9 cellular contexts compared by ENCODE assay signal in genomic region chr2:177243476-177243875, GRCh38. TPM values are rescaled to one million over a fixed set of nuclear protein-coding genes. Genes with fewer than 3 reads are reported as not detected.
DNase-seq lines count a peak whose midpoint lies in the region; ATAC-seq and TF ChIP-seq lines count a peak whose summit lies in the region.
"Had no signal": no experiment of that assay in that cellular context is flagged by ENCODE, and none has a peak within 500 bp of the region (broad histone marks: within the 10 kb centered on the region; RNA-seq: fewer than 3 reads in every experiment).

No MANE protein-coding gene starts in this region.

- TF ChIP-seq CTCF in CD14-positive monocyte (IDR thresholded peaks at IDR 0.05) (no peak), Panc1 (IDR thresholded peaks at IDR 0.05) (no peak; the same call in 1 of the 2 replicates), psoas muscle (IDR thresholded peaks at IDR 0.05) (no peak), omental fat pad (IDR thresholded peaks at IDR 0.05) (no peak)

- ATAC-seq in Panc1: no peak
- no peak for ATAC-seq in psoas muscle
- no peak for ATAC-seq in GM19397 (IDR thresholded peaks at IDR 0.05; ENCODE audit: unreplicated experiment)
- ATAC-seq in omental fat pad (ENCODE audit: low FRiP score): no peak

- H3K36me3 Mint-ChIP-seq in CD14-positive monocyte: peaks cover 3 to 21% of the 10 kb centered on the region in 2 donors

- peaks cover 98% of the 10 kb centered on the region for H3K4me1 ChIP-seq in Panc1 (ENCODE audit: control insufficient read depth, insufficient read depth, low read length)
- peaks cover 93% of the 10 kb centered on the region for H3K4me1 ChIP-seq in psoas muscle

- H3K36me3 ChIP-seq in Panc1 (ENCODE audit: control insufficient read depth, insufficient read depth, low read length) (no peaks in the 10 kb centered on the region; the same call in 1 of the 2 replicates), psoas muscle (ENCODE audit: insufficient read depth in 1 of 2, low read depth in 1 of 2) (no peaks in the 10 kb centered on the region)

- POLR2A ChIA-PET in Panc1 (lab: Charles Lee): no interaction called here

- in situ Hi-C loops in Panc1 (cut with HindIII; ENCODE audit: low pct_unique_long_range_greater_than_20kb, low sequenced_read_pairs): no loop called here

- no TSS peak for BruUV-seq in Panc1 (replicated peaks; lab: Mats Ljungman, UMichigan)

- H3K9me3 Mint-ChIP-seq in CD14-positive monocyte: no peaks in the 10 kb centered on the region

- no peaks in the 10 kb centered on the region for H3K27me3 Mint-ChIP-seq in CD14-positive monocyte (ENCODE audit: low read depth in 3 of 3)

- H3K9me3 ChIP-seq in Panc1 (ENCODE audit: control insufficient read depth, insufficient read depth, low read depth, low read length): no peaks in the 10 kb centered on the region
- H3K9me3 ChIP-seq in psoas muscle: no peaks in the 10 kb centered on the region

- CTCF ChIA-PET in Panc1 (lab: Charles Lee): interaction anchor here (0.6 kb wide), 1 partner anchor 18 kb away, joined by 4 read pairs; no protein-coding TSS in a partner anchor

- no peaks in the 10 kb centered on the region for H3K27me3 ChIP-seq in Panc1 (ENCODE audit: control insufficient read depth, insufficient read depth, low read length)
- no peaks in the 10 kb centered on the region for H3K27me3 ChIP-seq in psoas muscle (ENCODE audit: insufficient read depth in 3 of 3, low read length in 2 of 3)

- intact Hi-C loops in CD14-positive monocyte (cut with micrococcal nuclease): no loop called here
- intact Hi-C loops in Panc1 (cut with micrococcal nuclease; ENCODE audit: unreplicated experiment): loop anchor here (10.0 kb wide), 1 partner anchor 151 kb away; the partner anchor contains the start of gene AGPS
- intact Hi-C loops in psoas muscle (cut with DNase I): no loop called here

- peak overlapping the region in 6 of 7 donors; percentile 81 to 95 (median 92) for H3K27ac Mint-ChIP-seq in CD14-positive monocyte

- no peak for DNase-seq in CD14-positive monocyte (ENCODE audit: low spot score)
- DNase-seq in Panc1 (ENCODE audit: low read depth, low spot score): no peak
- DNase-seq in epithelial cell of prostate (ENCODE audit: low read depth, low spot score): no peak
- DNase-seq in psoas muscle: no peak
- DNase-seq in NK-92 (lab: John Stamatoyannopoulos, UW; ENCODE audit: unreplicated experiment): no peak
- DNase-seq in inferior parietal cortex (ENCODE audit: extremely low spot score): no peak
- DNase-seq in omental fat pad (ENCODE audit: low spot score): no peak
- DNase-seq: head of caudate nucleus had no signal

- H3K4me3 Mint-ChIP-seq in CD14-positive monocyte: no peak overlapping the region

- peaks cover 80% of the 10 kb centered on the region for H3K4me1 Mint-ChIP-seq in CD14-positive monocyte

- peak overlapping the region; percentile 94 for H3K27ac ChIP-seq in Panc1 (ENCODE audit: low read length)
- H3K27ac ChIP-seq in epithelial cell of prostate: peak overlapping the region; percentile 98
- H3K27ac ChIP-seq in psoas muscle: peak overlapping the region; percentile 89

- H3K4me3 ChIP-seq in Panc1 (ENCODE audit: low read depth in 2 of 2, low read length in 2 of 2) (no peak overlapping the region), psoas muscle (peak overlapping the region; percentile 58)

RNA-seq across cellular contexts. Expression of gene NFE2L2, which starts 21.1 kb away (rescaled TPM):
- polyA plus RNA-seq in CD14-positive monocyte: 10 to 100 TPM; 38.7 to 51.6 TPM
- total RNA-seq in Panc1 (2021; ENCODE audit: unreplicated experiment): 104 TPM
- 58.2 TPM for polyA plus RNA-seq in Panc1 (2012; ENCODE audit: insufficient read length)
- 100 to 1,000 TPM in 1 of 4 donors, 10 to 100 TPM in 3; 42.4 to 127 (median 66.0) TPM for total RNA-seq in psoas muscle
- 10 to 100 TPM; 44.4 to 56.6 (median 51.5) TPM for polyA plus RNA-seq in psoas muscle
- 100 to 1,000 TPM in 2 of 4 donors, 10 to 100 TPM in 2; 88.5 to 140 (median 106) TPM for total RNA-seq in omental fat pad

RNA-seq across cellular contexts. Expression of gene HNRNPA3, which starts 30.9 kb away (rescaled TPM):
- polyA plus RNA-seq in CD14-positive monocyte (10 to 100 TPM; 26.5 to 43.0 TPM), psoas muscle (100 to 1,000 TPM in 1 of 3 donors, 10 to 100 TPM in 2; 66.0 to 227 (median 81.8) TPM)
- total RNA-seq in Panc1 (2021; ENCODE audit: unreplicated experiment) (228 TPM), psoas muscle (100 to 1,000 TPM in 1 of 4 donors, 10 to 100 TPM in 3; 72.8 to 125 (median 91.0) TPM), omental fat pad (10 to 100 TPM; 53.1 to 92.4 (median 67.0) TPM)
- polyA plus RNA-seq in Panc1 (2012; ENCODE audit: insufficient read length): 326 TPM
